In the genomic region with DNA sequence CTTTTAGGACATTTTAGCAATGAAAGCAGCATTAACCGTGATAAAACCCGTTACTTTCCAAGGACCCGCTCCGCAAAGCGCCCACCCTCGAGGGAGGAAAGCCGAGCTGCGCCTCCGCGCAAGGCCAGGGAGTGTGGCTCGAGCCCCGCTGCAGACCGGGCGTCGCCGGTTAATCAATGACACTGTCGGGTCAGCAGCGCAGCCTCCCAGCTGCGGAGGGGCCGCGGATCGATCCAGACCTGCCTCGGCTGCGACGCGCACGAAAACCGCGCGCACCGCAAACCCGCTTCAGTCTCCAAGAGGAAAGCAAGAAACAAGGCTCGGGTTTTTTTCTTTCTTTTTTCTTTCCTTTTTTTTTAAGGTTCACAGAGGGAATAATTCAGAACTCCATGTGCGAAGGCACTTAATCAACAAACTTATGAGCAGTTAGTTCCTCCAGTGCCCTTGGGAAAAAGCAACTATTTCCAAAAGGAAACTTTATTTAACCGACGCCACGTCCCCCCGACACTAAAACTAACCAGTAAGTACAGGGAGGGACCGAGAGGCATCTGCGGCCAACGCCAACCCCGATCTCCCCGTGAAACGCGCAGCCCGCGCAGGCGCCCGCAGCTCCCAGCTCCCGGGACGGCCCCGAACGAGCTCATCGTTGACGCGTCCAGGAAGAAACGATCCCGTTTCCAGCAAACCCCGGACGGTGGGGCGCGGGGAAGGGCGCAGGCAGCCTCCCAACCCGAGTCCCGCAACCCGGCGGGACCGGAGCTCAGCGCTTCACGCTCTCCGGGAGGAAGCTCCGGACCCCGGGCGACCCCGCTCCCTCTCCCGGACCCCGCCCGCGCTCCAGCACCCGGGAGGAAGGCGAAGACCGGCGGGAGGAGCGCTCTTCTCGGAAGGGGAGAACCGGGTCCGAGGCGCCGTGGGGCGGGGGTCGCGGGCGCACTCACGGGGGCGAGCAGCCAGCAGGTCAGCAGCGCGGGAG, we compare ENCODE assay signal across 8 cellular contexts. TPM values are rescaled to one million over a fixed set of nuclear protein-coding genes. Genes with fewer than 3 reads are reported as not detected.
DNase-seq lines count a peak whose midpoint lies in the region; ATAC-seq and TF ChIP-seq lines count a peak whose summit lies in the region.

No MANE protein-coding gene starts in this region.

- peaks cover 9 to 14% (median 13%) of the 10 kb centered on the region in 10 experiments; a peak in 19 of 20 replicates for H3K4me1 ChIP-seq in BLaER1 treated with 17β-estradiol and CSF1 and Interleukin-3, amounts not matched to agents 10 nM and 100 nM
- H3K4me1 ChIP-seq in foreskin keratinocyte (no peaks in the 10 kb centered on the region), mammary epithelial cell (ENCODE audit: insufficient read depth, low read length) (no peaks in the 10 kb centered on the region)

- H3K9ac ChIP-seq in BLaER1 treated with 17β-estradiol and CSF1 and Interleukin-3, amounts not matched to agents 10 nM and 100 nM, result peak overlapping the region in 9 of 11 experiments; percentile 1 to 62 (median 45); a peak in 14 of 22 replicates
- H3K9ac ChIP-seq in SK-N-MC (ENCODE audit: insufficient read length), result no peak overlapping the region
- no peak overlapping the region for H3K9ac ChIP-seq in mammary epithelial cell (ENCODE audit: insufficient read depth, low read length)

- peak overlapping the region; percentile 54 to 73 (median 64) for H3K4me3 ChIP-seq in BLaER1 treated with 17β-estradiol and CSF1 and Interleukin-3, amounts not matched to agents 10 nM and 100 nM
- H3K4me3 ChIP-seq in SK-N-MC (peak overlapping the region; percentile 58), mammary epithelial cell (replicated peaks in 1 of 3; ENCODE audit: insufficient read depth in 1 of 3, low read depth in 2 of 3, low read length in 3 of 3) (no peak overlapping the region)

- H3K4me2 ChIP-seq in BLaER1 treated with 17β-estradiol and CSF1 and Interleukin-3, amounts not matched to agents 10 nM and 100 nM, result peak overlapping the region; percentile 87 to 99 (median 97)
- H3K4me2 ChIP-seq in mammary epithelial cell (ENCODE audit: insufficient read depth, low read depth, low read length), result no peak overlapping the region

- dilution Hi-C loops in mammary epithelial cell (cut with HindIII; ENCODE audit: low sequenced_read_pairs), result no loop called here

- TF ChIP-seq CTCF in foreskin keratinocyte (conservative IDR thresholded peaks at IDR 0.05), result no peak
- TF ChIP-seq CTCF in omental fat pad (IDR thresholded peaks at IDR 0.05), result no peak
- no peak for TF ChIP-seq CTCF in mammary epithelial cell (conservative IDR thresholded peaks at IDR 0.05 in 1 of 2, IDR thresholded peaks at IDR 0.05 in 1 of 2; ENCODE audit: extremely low read depth in 1 of 2, insufficient read depth in 1 of 2, low read depth in 1 of 2, low read length in 2 of 2)

- WGBS in mammary epithelial cell (ENCODE audit: low coverage, missing lambda C conversion rate), result 6% methylated on average over 25 of the region's 97 CpGs

- peaks cover 57 to 73% (median 67%) of the 10 kb centered on the region in 11 experiments for H3K27me3 ChIP-seq in BLaER1 treated with 17β-estradiol and CSF1 and Interleukin-3, amounts not matched to agents 10 nM and 100 nM
- H3K27me3 ChIP-seq in foreskin keratinocyte, result peaks cover 36% of the 10 kb centered on the region
- peaks cover 15% of the 10 kb centered on the region for H3K27me3 ChIP-seq in mammary epithelial cell (ENCODE audit: insufficient read depth, low read length)

- no peaks in the 10 kb centered on the region for H3K79me2 ChIP-seq in mammary epithelial cell (ENCODE audit: insufficient read depth, low read length)

- CTCF ChIA-PET in mammary epithelial cell (lab: Charles Lee; ENCODE audit: low non-redundant PET), result no interaction called here

- no peak overlapping the region for H3K27ac ChIP-seq in BLaER1 treated with 17β-estradiol and CSF1 and Interleukin-3, amounts not matched to agents 10 nM and 100 nM
- H3K27ac ChIP-seq in SK-N-MC, result no peak overlapping the region
- H3K27ac ChIP-seq in foreskin keratinocyte, result no peak overlapping the region
- no peak overlapping the region for H3K27ac ChIP-seq in mammary epithelial cell (ENCODE audit: insufficient read depth, low read depth, low read length)

- in situ Hi-C loops in mammary epithelial cell (cut with MboI; ENCODE audit: low sequenced_read_pairs in 2 of 2), result no loop called here

- DNase-seq in SK-N-MC (ENCODE audit: low read depth, low spot score) (no peak), foreskin keratinocyte (no peak), omental fat pad (ENCODE audit: low spot score) (no peak), dedifferentiated amniotic fluid mesenchymal stem cell (ENCODE audit: extremely low spot score) (no peak), mammary epithelial cell (no peak), ureter (ENCODE audit: low spot score) (no peak)

- BruUV-seq in mammary epithelial cell (replicated peaks; lab: Mats Ljungman, UMichigan), result no TSS peak

- H4K20me1 ChIP-seq in BLaER1 treated with 17β-estradiol and CSF1 and Interleukin-3, amounts not matched to agents 10 nM and 100 nM, result peaks cover 0 to 36% (median 17%) of the 10 kb centered on the region in 11 experiments; a peak in 14 of 22 replicates
- H4K20me1 ChIP-seq in mammary epithelial cell (ENCODE audit: insufficient read depth, low read length), result no peaks in the 10 kb centered on the region

- intact Hi-C loops in mammary epithelial cell (cut with micrococcal nuclease), result no loop called here

- H3K9me3 ChIP-seq in BLaER1 treated with 17β-estradiol and CSF1 and Interleukin-3, amounts not matched to agents 10 nM and 100 nM (replicated peaks in 1 of 11), result peaks cover 0 to 11% (median 7%) of the 10 kb centered on the region in 11 experiments; a peak in 16 of 22 replicates
- no peaks in the 10 kb centered on the region for H3K9me3 ChIP-seq in SK-N-MC (ENCODE audit: low read depth, low read length)
- H3K9me3 ChIP-seq in mammary epithelial cell (replicated peaks; ENCODE audit: insufficient read depth, low read length), result peaks cover 4% of the 10 kb centered on the region

- ATAC-seq in foreskin keratinocyte (peak; percentile 24), omental fat pad (ENCODE audit: low FRiP score) (peak; percentile 27), GM18520 (IDR thresholded peaks at IDR 0.05; ENCODE audit: unreplicated experiment) (no peak)

- no peaks in the 10 kb centered on the region for H3K36me3 ChIP-seq in BLaER1 treated with 17β-estradiol and CSF1 and Interleukin-3, amounts not matched to agents 10 nM and 100 nM
- H3K36me3 ChIP-seq in SK-N-MC (ENCODE audit: insufficient read depth, low read length) (no peaks in the 10 kb centered on the region), mammary epithelial cell (ENCODE audit: insufficient read depth, low read length) (no peaks in the 10 kb centered on the region)

- no peak overlapping the region for H2AFZ ChIP-seq in mammary epithelial cell (ENCODE audit: low read depth, low read length)

RNA-seq across cellular contexts. Expression of a gene that starts 0.6 kb away (rescaled TPM):
- total RNA-seq in foreskin keratinocyte, result not detected in 2 replicates
- polyA plus RNA-seq in foreskin keratinocyte, result not detected in 2 replicates
- 10 to 100 TPM in 3 of 4 donors, 1 to 10 TPM in 1; 3.6 to 71.0 (median 24.6) TPM for total RNA-seq in omental fat pad
- not detected for total RNA-seq in mammary epithelial cell
- polyA plus RNA-seq in mammary epithelial cell, result not detected
- polyA minus RNA-seq in mammary epithelial cell, result not detected
- total RNA-seq in ureter, result 4.8 TPM

Comparison
In these comparisons a context has a peak if more than half of its experiments do, and no peak if none do; other contexts are left out.
1. H3K4me3 ChIP-seq: peak in BLaER1 treated with 17β-estradiol and CSF1 and Interleukin-3, amounts not matched to agents 10 nM and 100 nM (10 of 10) and SK-N-MC (single experiment); none in mammary epithelial cell (0 of 3).
2. H3K9ac ChIP-seq: peak in BLaER1 treated with 17β-estradiol and CSF1 and Interleukin-3, amounts not matched to agents 10 nM and 100 nM (9 of 11); none in SK-N-MC (single experiment) and mammary epithelial cell (single experiment).